In genomic region chr1:63615809-63616420, GRCh38 we compare ENCODE assay signal across 9 cellular contexts. TPM values are rescaled to one million over a fixed set of nuclear protein-coding genes. Genes with fewer than 3 reads are reported as not detected.
DNase-seq lines count a peak whose midpoint lies in the region; ATAC-seq and TF ChIP-seq lines count a peak whose summit lies in the region.
"Had no signal": no experiment of that assay in that cellular context is flagged by ENCODE, and none has a peak within 500 bp of the region (broad histone marks: within the 10 kb centered on the region; RNA-seq: fewer than 3 reads in every experiment).

No MANE protein-coding gene starts in this region.

- ATAC-seq in HG03159 (IDR thresholded peaks at IDR 0.05; ENCODE audit: unreplicated experiment): peak; percentile 71

- DNase-seq in NK-92 (lab: John Stamatoyannopoulos, UW; ENCODE audit: unreplicated experiment) (peak; percentile 25), NCI-H526 treated with DMSO at 0.1 percent for 48 hours (lab: John Stamatoyannopoulos, UW) (peak; percentile 22), dorsolateral prefrontal cortex (peak in 5 of 10 donors; percentile 22 to 63 (median 37)), lung microvascular endothelial cell (ENCODE audit: low read depth in 2 of 2) (peak; percentile 75 to 78)
- DNase-seq in NK-92 treated with Interleukin-12 subunit alpha and Interleukin-12 subunit beta, amount 100 ng/mL, for 24 hours (lab: John Stamatoyannopoulos, UW): no peak
- peak; percentile 24 to 74 for DNase-seq in activated CD4-positive, alpha-beta T cell treated with anti-CD3 and anti-CD28 coated beads, Interleukin-2, amount 50 U/mL, for 24 hours (ENCODE audit: low read depth in 1 of 2, low spot score in 1 of 2)
- peak; percentile 28 to 37 for DNase-seq in stimulated activated CD8-positive, alpha-beta memory T cell treated with anti-CD3 and anti-CD28 coated beads, Interleukin-4, amount 100 ng/mL, for 1 hour (ENCODE audit: low read depth in 2 of 2, low spot score in 1 of 2)

- H3K27ac ChIP-seq in dorsolateral prefrontal cortex: no peak overlapping the region
- H3K27ac ChIP-seq: skin epidermis had no signal

- intact Hi-C loops in dorsolateral prefrontal cortex (cut with DNase I): loop anchor here (1.0 to 10.0 kb wide), 5 partner anchors 159 to 631 kb away; partner anchors contain the start of gene ROR1 (in 1 of the 2)

- no peak overlapping the region for H3K4me3 ChIP-seq in dorsolateral prefrontal cortex
- H3K4me3 ChIP-seq: skin epidermis had no signal

- H3K27me3 ChIP-seq in dorsolateral prefrontal cortex: no peaks in the 10 kb centered on the region

- TF ChIP-seq CTCF in dorsolateral prefrontal cortex (IDR thresholded peaks at IDR 0.05 in 54 of 56, conservative IDR thresholded peaks at IDR 0.05 in 2 of 56; ENCODE audit: low read depth in 1 of 56, partially characterized antibody in 56 of 56): peak; percentile 70 to 96 (median 90)

RNA-seq across cellular contexts. Expression of gene PGM1, which starts 22.7 kb away (rescaled TPM):
- total RNA-seq in dorsolateral prefrontal cortex: 10 to 100 TPM; 25.8 to 77.5 (median 44.4) TPM
- total RNA-seq in lung microvascular endothelial cell: 28.8 and 36.1 TPM in 2 replicates
